In the genomic region with DNA sequence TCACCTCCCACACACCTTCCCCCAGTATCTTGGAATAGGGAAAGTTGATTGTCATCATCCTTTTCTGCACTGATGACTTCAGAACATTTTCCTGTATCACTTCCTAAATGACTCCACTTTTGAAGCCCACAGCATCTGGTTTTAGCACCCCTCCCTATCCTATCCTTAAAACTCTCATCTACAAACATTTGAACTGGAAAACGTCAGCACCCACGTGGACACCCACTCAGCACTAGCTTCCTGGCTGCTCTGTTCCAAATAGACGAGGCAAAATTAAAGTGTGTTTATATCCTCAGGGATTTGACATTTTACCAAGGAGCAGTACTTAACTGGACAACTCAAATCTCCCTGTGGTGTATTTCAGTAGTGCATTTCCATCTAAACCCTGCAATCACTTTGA, we compare ENCODE assay signal across 1 cellular context.
TF ChIP-seq lines count a peak whose summit lies in the region.

No MANE protein-coding gene starts in this region.

TF ChIP-seq in HEK293, 187 proteins besides CTCF, POLR2A, EP300 and RAD21 (continued from another document):
- TF ChIP-seq, protein P1, sequence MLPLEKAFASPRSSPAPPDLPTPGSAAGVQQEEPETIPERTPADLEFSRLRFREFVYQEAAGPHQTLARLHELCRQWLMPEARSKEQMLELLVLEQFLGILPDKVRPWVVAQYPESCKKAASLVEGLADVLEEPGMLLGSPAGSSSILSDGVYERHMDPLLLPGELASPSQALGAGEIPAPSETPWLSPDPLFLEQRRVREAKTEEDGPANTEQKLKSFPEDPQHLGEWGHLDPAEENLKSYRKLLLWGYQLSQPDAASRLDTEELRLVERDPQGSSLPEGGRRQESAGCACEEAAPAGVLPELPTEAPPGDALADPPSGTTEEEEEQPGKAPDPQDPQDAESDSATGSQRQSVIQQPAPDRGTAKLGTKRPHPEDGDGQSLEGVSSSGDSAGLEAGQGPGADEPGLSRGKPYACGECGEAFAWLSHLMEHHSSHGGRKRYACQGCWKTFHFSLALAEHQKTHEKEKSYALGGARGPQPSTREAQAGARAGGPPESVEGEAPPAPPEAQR (tag by site-specific recombination; IDR thresholded peaks at IDR 0.05): no peak
- TF ChIP-seq ZNF621 (tag by site-specific recombination; IDR thresholded peaks at IDR 0.05) (no peak), EGR2 (tag by site-specific recombination; IDR thresholded peaks at IDR 0.05; ENCODE audit: low read depth) (peak; percentile 92), ZNF391 (tag by site-specific recombination; IDR thresholded peaks at IDR 0.05; ENCODE audit: borderline replicate concordance, low read depth) (no peak), ZBTB20 (tag by site-specific recombination; IDR thresholded peaks at IDR 0.05) (no peak), ZNF777 (tag by site-specific recombination; IDR thresholded peaks at IDR 0.05; ENCODE audit: borderline replicate concordance) (no peak), ZNF16 (tag by site-specific recombination; IDR thresholded peaks at IDR 0.05; ENCODE audit: low read depth) (no peak), ZSCAN23 (tag by site-specific recombination; IDR thresholded peaks at IDR 0.05) (no peak)
TF ChIP-seq in HEK293: peak in this region for 2.
